ENCODE assay signal across 1 cellular context in the genomic region with DNA sequence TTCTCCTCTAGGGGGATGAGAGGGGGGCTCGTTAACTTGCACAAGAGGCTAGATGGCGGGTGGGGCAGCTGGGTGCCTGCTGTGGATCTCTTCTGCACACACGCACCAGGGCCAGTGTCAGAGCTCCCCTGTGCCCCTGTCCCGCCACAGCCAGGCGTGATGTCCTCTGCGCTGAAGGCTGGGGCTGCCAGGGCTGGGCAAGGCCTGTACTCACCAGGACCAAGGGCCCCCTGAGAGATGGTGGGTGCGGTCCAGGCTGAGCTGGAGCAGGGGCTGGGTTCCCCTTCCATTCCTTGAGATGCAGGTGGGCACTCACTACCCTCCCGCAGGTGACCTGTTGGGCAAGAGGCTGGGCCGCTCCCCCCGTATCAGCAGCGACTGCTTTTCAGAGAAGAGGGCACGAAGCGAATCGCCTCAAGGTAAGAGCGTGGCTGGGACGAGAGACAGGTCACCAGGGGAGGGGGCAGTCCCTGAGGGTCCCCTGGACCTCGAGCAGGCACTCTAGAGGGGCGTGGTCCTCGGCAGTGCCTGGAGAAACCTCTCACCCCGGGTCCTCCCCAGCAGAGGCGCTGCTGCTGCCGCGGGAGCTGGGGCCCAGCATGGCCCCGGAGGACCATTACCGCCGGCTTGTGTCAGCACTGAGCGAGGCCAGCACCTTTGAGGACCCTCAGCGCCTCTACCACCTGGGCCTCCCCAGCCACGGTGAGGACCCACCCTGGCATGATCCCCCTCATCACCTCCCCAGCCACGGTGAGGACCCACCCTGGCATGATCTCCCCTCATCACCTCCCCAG.
TF ChIP-seq lines count a peak whose summit lies in the region.

No MANE protein-coding gene starts in this region.

TF ChIP-seq in IMR-90, 13 proteins besides CTCF, POLR2A, EP300 and RAD21:
- no peak for TF ChIP-seq SMC3 (IDR thresholded peaks at IDR 0.05; ENCODE audit: low read depth, low read length)
- TF ChIP-seq FOS (IDR thresholded peaks at IDR 0.05; ENCODE audit: low read depth, low read length) = no peak
- TF ChIP-seq MAZ (IDR thresholded peaks at IDR 0.05; ENCODE audit: borderline replicate concordance, low read depth, low read length) = no peak
- TF ChIP-seq, protein P1, sequence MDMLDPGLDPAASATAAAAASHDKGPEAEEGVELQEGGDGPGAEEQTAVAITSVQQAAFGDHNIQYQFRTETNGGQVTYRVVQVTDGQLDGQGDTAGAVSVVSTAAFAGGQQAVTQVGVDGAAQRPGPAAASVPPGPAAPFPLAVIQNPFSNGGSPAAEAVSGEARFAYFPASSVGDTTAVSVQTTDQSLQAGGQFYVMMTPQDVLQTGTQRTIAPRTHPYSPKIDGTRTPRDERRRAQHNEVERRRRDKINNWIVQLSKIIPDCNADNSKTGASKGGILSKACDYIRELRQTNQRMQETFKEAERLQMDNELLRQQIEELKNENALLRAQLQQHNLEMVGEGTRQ (IDR thresholded peaks at IDR 0.05; ENCODE audit: low read depth, low read length) = no peak
- no peak for TF ChIP-seq MXI1 (IDR thresholded peaks at IDR 0.05; ENCODE audit: borderline replicate concordance, low read depth, low read length)
- no peak for TF ChIP-seq CHD1 (IDR thresholded peaks at IDR 0.05; ENCODE audit: low read depth, low read length)
- no peak for TF ChIP-seq RCOR1 (IDR thresholded peaks at IDR 0.05; ENCODE audit: insufficient replicate concordance, low read length)
- TF ChIP-seq RFX5 (IDR thresholded peaks at IDR 0.05; ENCODE audit: low read depth, low read length) = no peak
- TF ChIP-seq, protein P2, sequence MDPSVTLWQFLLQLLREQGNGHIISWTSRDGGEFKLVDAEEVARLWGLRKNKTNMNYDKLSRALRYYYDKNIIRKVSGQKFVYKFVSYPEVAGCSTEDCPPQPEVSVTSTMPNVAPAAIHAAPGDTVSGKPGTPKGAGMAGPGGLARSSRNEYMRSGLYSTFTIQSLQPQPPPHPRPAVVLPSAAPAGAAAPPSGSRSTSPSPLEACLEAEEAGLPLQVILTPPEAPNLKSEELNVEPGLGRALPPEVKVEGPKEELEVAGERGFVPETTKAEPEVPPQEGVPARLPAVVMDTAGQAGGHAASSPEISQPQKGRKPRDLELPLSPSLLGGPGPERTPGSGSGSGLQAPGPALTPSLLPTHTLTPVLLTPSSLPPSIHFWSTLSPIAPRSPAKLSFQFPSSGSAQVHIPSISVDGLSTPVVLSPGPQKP (IDR thresholded peaks at IDR 0.05; ENCODE audit: borderline replicate concordance, low read depth, low read length) = no peak
- no peak for TF ChIP-seq MAFK (IDR thresholded peaks at IDR 0.05; ENCODE audit: low read depth, low read length)
